ENCODE assay signal across 22 cellular contexts in the genomic region with DNA sequence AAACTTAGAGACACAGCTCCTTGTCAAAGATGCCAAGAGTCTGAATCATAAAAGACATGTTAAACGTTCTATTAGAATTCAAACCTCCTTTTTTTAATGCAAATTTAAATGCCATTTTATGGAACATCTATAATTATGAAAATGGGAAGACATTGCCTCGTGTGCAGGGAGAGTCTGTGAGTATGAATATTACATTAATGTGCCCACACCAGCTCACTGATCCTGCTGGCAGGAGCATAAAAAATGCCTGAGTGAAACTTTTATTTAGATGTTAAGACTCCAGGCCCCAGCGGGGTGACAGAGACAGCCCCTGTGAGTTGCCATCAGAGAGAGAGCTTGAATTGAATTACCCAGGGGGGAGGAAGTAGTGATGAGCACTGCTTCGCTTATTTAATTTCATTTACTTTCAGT.
DNase-seq lines count a peak whose midpoint lies in the region; ATAC-seq, FAIRE-seq and TF ChIP-seq lines count a peak whose summit lies in the region.
"Had no signal": no experiment of that assay in that cellular context is flagged by ENCODE, and none has a peak within 500 bp of the region (broad histone marks: within the 10 kb centered on the region; RNA-seq: fewer than 3 reads in every experiment).

No MANE protein-coding gene starts in this region.

- H3K36me3 ChIP-seq in HEK293 (ENCODE audit: control insufficient read depth in 2 of 2, insufficient read depth in 1 of 2, low read length in 2 of 2) (no peaks in the 10 kb centered on the region), iPS-20b (ENCODE audit: insufficient read depth, low read depth, low read length) (no peaks in the 10 kb centered on the region), prostate gland (no peaks in the 10 kb centered on the region)
- H3K36me3 ChIP-seq: MG63 had no signal

- H3K4me1 ChIP-seq in HEK293 (ENCODE audit: control insufficient read depth, insufficient read depth, low read length) (peaks cover 22% of the 10 kb centered on the region), iPS-20b (ENCODE audit: insufficient read depth, low read length) (peaks cover 12% of the 10 kb centered on the region; the same call in 1 of the 2 replicates), prostate gland (replicated peaks) (no peaks in the 10 kb centered on the region)

- intact Hi-C loops in prostate gland (cut with DNase I): no loop called here

- peak; percentile 28 for FAIRE-seq in TTC549 (lab: Jason Lieb, UNC)
- FAIRE-seq: GM12892 had no signal

- H3K9me3 ChIP-seq in HEK293 (ENCODE audit: control insufficient read depth, insufficient read depth, low read depth, low read length) (no peaks in the 10 kb centered on the region), iPS-20b (ENCODE audit: insufficient read depth, low read depth, low read length) (no peaks in the 10 kb centered on the region), prostate gland (no peaks in the 10 kb centered on the region)
- H3K9me3 ChIP-seq: MG63 had no signal

- H3K27ac ChIP-seq in HEK293 (ENCODE audit: extremely low read depth, low read depth, low read length): no peak overlapping the region
- no peak overlapping the region for H3K27ac ChIP-seq in iPS-20b (ENCODE audit: low read length)
- no peak overlapping the region for H3K27ac ChIP-seq in prostate gland
- H3K27ac ChIP-seq: VCaP had no signal

- DNase-seq in ELR (ENCODE audit: low read depth): peak; percentile 49
- DNase-seq in stimulated activated naive CD4-positive, alpha-beta T cell (lab: John Stamatoyannopoulos, UW): no peak
- DNase-seq in prostate gland (ENCODE audit: low spot score): no peak
- DNase-seq: activated CD4-positive, alpha-beta memory T cell treated with anti-CD3 and anti-CD28 coated beads for 36 hours; CD8-positive, alpha-beta T cell; effector memory CD4-positive, alpha-beta T cell; HCEC 1CT; IMR-90; MG63; NCI-H1436; nephron progenitor cell; posterior cingulate gyrus; stimulated activated CD4-positive, alpha-beta T cell treated with anti-CD3 and anti-CD28 coated beads, Interleukin-1b, Interleukin-23, amount 100 ng/mL, for 48 hours; stimulated activated naive B cell treated with anti-CD40 and anti-IgM and Interleukin-4, amounts not matched to agents 10 μg/mL and 1 μg/mL and 100 μg/mL, for 72 hours; T-helper 17 cell had no signal

- H3K4me3 ChIP-seq in HEK293 (ENCODE audit: low read depth, low read length) (no peak overlapping the region), iPS-20b (ENCODE audit: low read length) (peak overlapping the region; percentile 34; the same call in 1 of the 2 replicates), prostate gland (no peak overlapping the region)
- H3K4me3 ChIP-seq: MG63 had no signal

- H3K9ac ChIP-seq in iPS-20b (ENCODE audit: low read depth, low read length): no peak overlapping the region

- no peak for ATAC-seq in HG02870 (IDR thresholded peaks at IDR 0.05; ENCODE audit: unreplicated experiment)
- ATAC-seq: activated naive CD4-positive, alpha-beta T cell treated with anti-CD3 and anti-CD28 coated beads, Interleukin-2, amount 50 U/mL, for 72 hours; CD8-positive, alpha-beta T cell; stimulated activated naive B cell treated with anti-CD40 and anti-IgM and Interleukin-4, amounts not matched to agents 10 μg/mL and 1 μg/mL and 100 μg/mL, for 72 hours; T-helper 17 cell had no signal

- WGBS in prostate gland: 42% methylated on average over 4 of the region's 4 CpGs

- H3K27me3 ChIP-seq in iPS-20b (ENCODE audit: insufficient read depth, low read length) (no peaks in the 10 kb centered on the region; the same call in 1 of the 2 replicates), prostate gland (replicated peaks; ENCODE audit: insufficient read depth) (no peaks in the 10 kb centered on the region)
- H3K27me3 ChIP-seq: MG63 had no signal

- TF ChIP-seq POLR2A in prostate gland (IDR thresholded peaks at IDR 0.05): no peak

- CTCF ChIA-PET in HEK293 (lab: Yijun Ruan, JAX): interaction anchor here (0.5 to 4.5 kb wide), 10 partner anchors 10 to 837 kb away, joined by 3 to 22 read pairs (median 4); no protein-coding TSS in a partner anchor

- TF ChIP-seq CTCF in HEK293 (tag by site-specific recombination; IDR thresholded peaks at IDR 0.05): no peak
- TF ChIP-seq CTCF in prostate gland (IDR thresholded peaks at IDR 0.05): no peak

- POLR2A ChIA-PET in HEK293 (lab: Yijun Ruan, JAX): no interaction called here

TF ChIP-seq in HEK293, 187 proteins besides CTCF, POLR2A, EP300 and RAD21:
- TF ChIP-seq, protein P1, sequence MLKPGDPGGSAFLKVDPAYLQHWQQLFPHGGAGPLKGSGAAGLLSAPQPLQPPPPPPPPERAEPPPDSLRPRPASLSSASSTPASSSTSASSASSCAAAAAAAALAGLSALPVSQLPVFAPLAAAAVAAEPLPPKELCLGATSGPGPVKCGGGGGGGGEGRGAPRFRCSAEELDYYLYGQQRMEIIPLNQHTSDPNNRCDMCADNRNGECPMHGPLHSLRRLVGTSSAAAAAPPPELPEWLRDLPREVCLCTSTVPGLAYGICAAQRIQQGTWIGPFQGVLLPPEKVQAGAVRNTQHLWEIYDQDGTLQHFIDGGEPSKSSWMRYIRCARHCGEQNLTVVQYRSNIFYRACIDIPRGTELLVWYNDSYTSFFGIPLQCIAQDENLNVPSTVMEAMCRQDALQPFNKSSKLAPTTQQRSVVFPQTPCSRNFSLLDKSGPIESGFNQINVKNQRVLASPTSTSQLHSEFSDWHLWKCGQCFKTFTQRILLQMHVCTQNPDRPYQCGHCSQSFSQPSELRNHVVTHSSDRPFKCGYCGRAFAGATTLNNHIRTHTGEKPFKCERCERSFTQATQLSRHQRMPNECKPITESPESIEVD (tag by site-specific recombination; IDR thresholded peaks at IDR 0.05): 0 out of 2 replicates have a peak, but pooled peaks have one; percentile 23
- TF ChIP-seq ZNF335 (tag by site-specific recombination; conservative IDR thresholded peaks at IDR 0.05) (0 out of 2 replicates have a peak, but pooled peaks have one; percentile 16), ZIC2 (tag by site-specific recombination; IDR thresholded peaks at IDR 0.05) (peak; percentile 76), ZNF404 (tag by site-specific recombination; IDR thresholded peaks at IDR 0.05) (no peak), ZNF354C (tag by site-specific recombination; IDR thresholded peaks at IDR 0.05; ENCODE audit: borderline replicate concordance, low read depth) (no peak)
- TF ChIP-seq, protein P2, sequence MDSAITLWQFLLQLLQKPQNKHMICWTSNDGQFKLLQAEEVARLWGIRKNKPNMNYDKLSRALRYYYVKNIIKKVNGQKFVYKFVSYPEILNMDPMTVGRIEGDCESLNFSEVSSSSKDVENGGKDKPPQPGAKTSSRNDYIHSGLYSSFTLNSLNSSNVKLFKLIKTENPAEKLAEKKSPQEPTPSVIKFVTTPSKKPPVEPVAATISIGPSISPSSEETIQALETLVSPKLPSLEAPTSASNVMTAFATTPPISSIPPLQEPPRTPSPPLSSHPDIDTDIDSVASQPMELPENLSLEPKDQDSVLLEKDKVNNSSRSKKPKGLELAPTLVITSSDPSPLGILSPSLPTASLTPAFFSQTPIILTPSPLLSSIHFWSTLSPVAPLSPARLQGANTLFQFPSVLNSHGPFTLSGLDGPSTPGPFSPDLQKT (IDR thresholded peaks at IDR 0.05; ENCODE audit: borderline replicate concordance, low read depth, low read length): no peak
